ENCODE assay signal across 8 cellular contexts in genomic region chr2:73828389-73828817, GRCh38. TPM values are rescaled to one million over a fixed set of nuclear protein-coding genes. Genes with fewer than 3 reads are reported as not detected.
DNase-seq lines count a peak whose midpoint lies in the region; ATAC-seq and TF ChIP-seq lines count a peak whose summit lies in the region.

No MANE protein-coding gene starts in this region.

- H2AFZ ChIP-seq in hepatocyte, result peak overlapping the region; percentile 54

- ATAC-seq in activated CD8-positive, alpha-beta T cell treated with anti-CD3 and anti-CD28 coated beads for 36 hours, result no peak
- no peak for ATAC-seq in stimulated activated effector memory CD8-positive, alpha-beta T cell treated with anti-CD3 and anti-CD28 coated beads, Interleukin-12 subunit alpha, Interleukin-12 subunit beta, amount 100 ng/mL, for 72 hours
- ATAC-seq in HG03432 (IDR thresholded peaks at IDR 0.05; ENCODE audit: unreplicated experiment) (no peak), HG02763 (IDR thresholded peaks at IDR 0.05; ENCODE audit: unreplicated experiment) (no peak)

- CTCF ChIA-PET in activated CD8-positive, alpha-beta T cell treated with anti-CD3 and anti-CD28 coated beads for 36 hours (lab: Charles Lee), result interaction anchor here (0.5 to 2.8 kb wide), 27 partner anchors 10 to 564 kb away, joined by 3 to 55 read pairs (median 4); partner anchors contain the start of genes BOLA3, MOB1A, MTHFD2 and TPRKB

- no peaks in the 10 kb centered on the region for H3K27me3 ChIP-seq in hepatocyte

- no peaks in the 10 kb centered on the region for H4K20me1 ChIP-seq in hepatocyte (ENCODE audit: insufficient read depth, poor library complexity, severe bottlenecking)

- no peak overlapping the region for H3K27ac ChIP-seq in hepatocyte

- no peak for TF ChIP-seq CTCF in HFF-Myc (IDR thresholded peaks at IDR 0.05; ENCODE audit: low read depth, low read length, missing control alignments)
- TF ChIP-seq CTCF in activated CD8-positive, alpha-beta T cell treated with anti-CD3 and anti-CD28 coated beads for 36 hours (IDR thresholded peaks at IDR 0.05), result no peak
- no peak for TF ChIP-seq CTCF in hepatocyte (IDR thresholded peaks at IDR 0.05; ENCODE audit: poor library complexity)

- peaks cover 6% of the 10 kb centered on the region for H3K4me1 ChIP-seq in hepatocyte (ENCODE audit: insufficient read depth)

- peaks cover 43% of the 10 kb centered on the region for H3K4me1 Mint-ChIP-seq in activated CD8-positive, alpha-beta T cell treated with anti-CD3 and anti-CD28 coated beads for 36 hours (ENCODE audit: low read depth)
- H3K4me1 Mint-ChIP-seq in stimulated activated effector memory CD8-positive, alpha-beta T cell treated with anti-CD3 and anti-CD28 coated beads, Interleukin-12 subunit alpha, Interleukin-12 subunit beta, amount 100 ng/mL, for 72 hours, result peaks cover 62% of the 10 kb centered on the region

- H3K79me2 ChIP-seq in hepatocyte, result peaks cover 41% of the 10 kb centered on the region

- H3K9me3 Mint-ChIP-seq in activated CD8-positive, alpha-beta T cell treated with anti-CD3 and anti-CD28 coated beads for 36 hours, result no peaks in the 10 kb centered on the region
- no peaks in the 10 kb centered on the region for H3K9me3 Mint-ChIP-seq in stimulated activated effector memory CD8-positive, alpha-beta T cell treated with anti-CD3 and anti-CD28 coated beads, Interleukin-12 subunit alpha, Interleukin-12 subunit beta, amount 100 ng/mL, for 72 hours

- POLR2A ChIA-PET in activated CD8-positive, alpha-beta T cell treated with anti-CD3 and anti-CD28 coated beads for 36 hours (lab: Charles Lee), result interaction anchor here (0.6 to 1.7 kb wide), 6 partner anchors 68 to 486 kb away, joined by 3 to 8 read pairs (median 4); partner anchors contain the start of gene MTHFD2

- H3K36me3 ChIP-seq in hepatocyte (replicated peaks; ENCODE audit: insufficient read depth, low read depth), result no peaks in the 10 kb centered on the region

- H3K36me3 Mint-ChIP-seq in activated CD8-positive, alpha-beta T cell treated with anti-CD3 and anti-CD28 coated beads for 36 hours (ENCODE audit: low read depth), result peaks cover 27% of the 10 kb centered on the region
- peaks cover 30% of the 10 kb centered on the region for H3K36me3 Mint-ChIP-seq in stimulated activated effector memory CD8-positive, alpha-beta T cell treated with anti-CD3 and anti-CD28 coated beads, Interleukin-12 subunit alpha, Interleukin-12 subunit beta, amount 100 ng/mL, for 72 hours

- 71% methylated on average over 4 of the region's 4 CpGs for WGBS in hepatocyte (ENCODE audit: low lambda C conversion rate, missing lambda C conversion rate)

- peak overlapping the region; percentile 61 for H3K4me2 ChIP-seq in hepatocyte

- no peak for DNase-seq in HFF-Myc (ENCODE audit: extremely low read depth, low read depth)
- no peak for DNase-seq in activated CD8-positive, alpha-beta T cell treated with anti-CD3 and anti-CD28 coated beads for 36 hours
- DNase-seq in hepatocyte (ENCODE audit: low spot score), result no peak
- DNase-seq in stimulated activated effector memory CD8-positive, alpha-beta T cell treated with anti-CD3 and anti-CD28 coated beads, Interleukin-12 subunit alpha, Interleukin-12 subunit beta, amount 100 ng/mL, for 72 hours (ENCODE audit: low spot score in 2 of 2), result no peak
- DNase-seq in islet precursor cell, result no peak
- DNase-seq in NCI-H2029 treated with DMSO at 0.1 percent for 48 hours (lab: John Stamatoyannopoulos, UW), result no peak

- H3K9me3 ChIP-seq in hepatocyte (ENCODE audit: low read depth), result no peaks in the 10 kb centered on the region

- H3K27ac Mint-ChIP-seq in activated CD8-positive, alpha-beta T cell treated with anti-CD3 and anti-CD28 coated beads for 36 hours, result peak overlapping the region; percentile 95
- H3K27ac Mint-ChIP-seq in stimulated activated effector memory CD8-positive, alpha-beta T cell treated with anti-CD3 and anti-CD28 coated beads, Interleukin-12 subunit alpha, Interleukin-12 subunit beta, amount 100 ng/mL, for 72 hours, result peak overlapping the region; percentile 98

- H3K4me3 ChIP-seq in HFF-Myc (replicated peaks; ENCODE audit: low read depth, low read length), result peak overlapping the region; percentile 77
- H3K4me3 ChIP-seq in hepatocyte, result no peak overlapping the region

- H3K27me3 Mint-ChIP-seq in activated CD8-positive, alpha-beta T cell treated with anti-CD3 and anti-CD28 coated beads for 36 hours, result no peaks in the 10 kb centered on the region

- H3K9me2 ChIP-seq in hepatocyte (replicated peaks; ENCODE audit: insufficient read depth), result no peaks in the 10 kb centered on the region

- intact Hi-C loops in activated CD8-positive, alpha-beta T cell treated with anti-CD3 and anti-CD28 coated beads for 36 hours (cut with micrococcal nuclease), result no loop called here

- peak overlapping the region; percentile 80 for H3K4me3 Mint-ChIP-seq in activated CD8-positive, alpha-beta T cell treated with anti-CD3 and anti-CD28 coated beads for 36 hours
- peak overlapping the region; percentile 96 for H3K4me3 Mint-ChIP-seq in stimulated activated effector memory CD8-positive, alpha-beta T cell treated with anti-CD3 and anti-CD28 coated beads, Interleukin-12 subunit alpha, Interleukin-12 subunit beta, amount 100 ng/mL, for 72 hours

RNA-seq across cellular contexts. Expression of gene STAMBP, which starts 0.4 kb away (rescaled TPM):
- total RNA-seq in activated CD8-positive, alpha-beta T cell treated with anti-CD3 and anti-CD28 coated beads for 36 hours, result 10 to 100 TPM; 76.9 to 87.1 TPM
- total RNA-seq in hepatocyte, result 34.3 and 55.2 TPM in 2 replicates
- 40.0 and 43.0 TPM in 2 replicates for polyA plus RNA-seq in hepatocyte

RNA-seq across cellular contexts. Expression of gene C2orf78, which starts 44.4 kb away (rescaled TPM):
- total RNA-seq in activated CD8-positive, alpha-beta T cell treated with anti-CD3 and anti-CD28 coated beads for 36 hours, result not detected
- not detected in 2 replicates for total RNA-seq in hepatocyte
- polyA plus RNA-seq in hepatocyte, result not detected in 2 replicates

RNA-seq across cellular contexts. Expression of gene DUSP11, which starts 48.5 kb away (rescaled TPM):
- total RNA-seq in activated CD8-positive, alpha-beta T cell treated with anti-CD3 and anti-CD28 coated beads for 36 hours, result 10 to 100 TPM; 24.8 to 25.4 TPM
- 32.9 and 37.2 TPM in 2 replicates for total RNA-seq in hepatocyte
- 30.8 and 38.2 TPM in 2 replicates for polyA plus RNA-seq in hepatocyte
